ENCODE assay signal across 6 cellular contexts in the genomic region with DNA sequence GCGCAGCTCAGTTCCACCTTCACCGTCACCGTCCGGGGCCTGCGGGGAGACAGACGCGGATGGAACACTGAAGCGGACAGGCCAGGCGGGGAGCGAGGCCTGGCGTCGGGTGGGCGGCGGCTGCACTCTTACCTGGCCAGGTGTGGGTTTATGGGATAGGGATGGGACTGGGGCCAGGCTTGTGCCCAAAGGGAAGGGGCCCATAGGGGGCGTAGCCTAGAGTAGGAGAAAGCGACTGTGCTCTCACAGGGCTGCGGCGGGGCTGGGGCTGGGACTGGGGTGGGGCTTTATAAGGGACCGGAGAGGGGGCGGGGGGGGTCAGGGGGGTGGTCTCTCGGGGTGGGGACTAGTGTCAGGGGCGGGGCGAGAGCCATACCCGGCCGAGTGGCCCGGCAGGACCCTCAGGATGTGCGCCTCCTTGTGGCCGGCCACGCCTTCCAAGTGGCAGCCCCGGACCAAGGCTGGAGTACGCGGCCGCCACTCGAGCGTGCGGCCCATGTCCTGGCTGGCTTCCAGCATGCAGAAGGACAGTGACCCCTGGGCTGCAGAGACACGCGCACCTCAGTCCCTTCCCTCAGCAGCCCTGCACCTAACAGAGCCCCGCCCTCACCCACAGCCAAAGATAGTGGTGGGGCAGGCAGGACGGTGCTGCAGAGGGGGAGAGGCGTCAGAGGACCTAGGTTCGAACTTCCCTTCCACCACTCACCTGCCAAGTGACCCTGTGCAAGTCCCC. TPM values are rescaled to one million over a fixed set of nuclear protein-coding genes. Genes with fewer than 3 reads are reported as not detected.
A peak's percentile ranks its signal among the peaks of the same experiment; 100 is the strongest.
DNase-seq lines count a peak whose midpoint lies in the region; TF ChIP-seq lines count a peak whose summit lies in the region.

No MANE protein-coding gene starts in this region.

- H4K20me1 ChIP-seq in OCI-LY3 (ENCODE audit: insufficient read depth, low read length): no peaks in the 10 kb centered on the region

- peaks cover 3% of the 10 kb centered on the region; the same call in 1 of the 2 replicates for H3K4me1 ChIP-seq in BE2C
- no peaks in the 10 kb centered on the region for H3K4me1 ChIP-seq in OCI-LY3 (ENCODE audit: low read length)

- H3K9me3 ChIP-seq in BE2C: no peaks in the 10 kb centered on the region
- H3K9me3 ChIP-seq in OCI-LY3 (ENCODE audit: insufficient read depth, low read length): no peaks in the 10 kb centered on the region

- TF ChIP-seq CTCF in BE2C (IDR thresholded peaks at IDR 0.05; ENCODE audit: low read depth, low read length): peak; percentile 51
- peak; percentile 48 for TF ChIP-seq CTCF in OCI-LY3 (IDR thresholded peaks at IDR 0.05; ENCODE audit: low read depth, low read length)

- no peak overlapping the region for H3K4me3 ChIP-seq in BE2C (ENCODE audit: low read depth, low read length)
- peak overlapping the region; percentile 22; the same call in 1 of the 2 replicates for H3K4me3 ChIP-seq in OCI-LY3 (ENCODE audit: low read length)

- DNase-seq in BE2C (peak; percentile 74), iPS-NIHi7 (ENCODE audit: extremely low spot score) (peak; percentile 91), hepatic stellate cell (ENCODE audit: low spot score) (no peak)
- no peak for DNase-seq in effector CD8-positive, alpha-beta T cell (lab: John Stamatoyannopoulos, UW)
- no peak for DNase-seq in activated CD4-positive, alpha-beta T cell treated with anti-CD3 and anti-CD28 coated beads, Interleukin-2, amount 50 U/mL, for 4 hours

- no peaks in the 10 kb centered on the region for H3K36me3 ChIP-seq in BE2C
- no peaks in the 10 kb centered on the region for H3K36me3 ChIP-seq in OCI-LY3 (replicated peaks; ENCODE audit: low read depth, low read length)

- H3K79me2 ChIP-seq in OCI-LY3 (ENCODE audit: low read length): no peaks in the 10 kb centered on the region

- H3K27me3 ChIP-seq in BE2C (no peaks in the 10 kb centered on the region), OCI-LY3 (ENCODE audit: low read depth, low read length) (0 out of 2 replicates have a peak, but pooled peaks cover 3% of the 10 kb centered on the region)

- no peak overlapping the region for H2AFZ ChIP-seq in OCI-LY3 (ENCODE audit: low read depth, low read length)

- H3K27ac ChIP-seq in OCI-LY3 (ENCODE audit: low read length): no peak overlapping the region

- H3K9ac ChIP-seq in OCI-LY3 (ENCODE audit: low read length): no peak overlapping the region

- H3K4me2 ChIP-seq in OCI-LY3 (ENCODE audit: low read length): peak overlapping the region; percentile 27

RNA-seq across cellular contexts. Expression of gene FPGS, which starts 22.8 kb away (rescaled TPM):
- polyA plus RNA-seq in BE2C (2012; ENCODE audit: insufficient read depth, insufficient read length, low read depth): 75.4 TPM

RNA-seq across cellular contexts. Expression of gene ENG, which starts 29.0 kb away (rescaled TPM):
- polyA plus RNA-seq in BE2C (2012; ENCODE audit: insufficient read depth, insufficient read length, low read depth): 9.0 TPM

RNA-seq across cellular contexts. Expression of gene CDK9, which starts 39.7 kb away (rescaled TPM):
- polyA plus RNA-seq in BE2C (2012; ENCODE audit: insufficient read depth, insufficient read length, low read depth): 167 TPM

RNA-seq across cellular contexts. Expression of gene SH2D3C, which starts 47.0 kb away (rescaled TPM):
- 12.5 TPM for polyA plus RNA-seq in BE2C (2012; ENCODE audit: insufficient read depth, insufficient read length, low read depth)

RNA-seq across cellular contexts. Expression of gene AK1, which starts 52.0 kb away (rescaled TPM):
- polyA plus RNA-seq in BE2C (2012; ENCODE audit: insufficient read depth, insufficient read length, low read depth): 236 TPM

Comparison
In these comparisons a context has a peak if more than half of its experiments do, and no peak if none do; other contexts are left out.
1. DNase-seq: peak in BE2C (single experiment) and iPS-NIHi7 (single experiment); none in effector CD8-positive, alpha-beta T cell (single experiment), hepatic stellate cell (single experiment) and activated CD4-positive, alpha-beta T cell treated with anti-CD3 and anti-CD28 coated beads, Interleukin-2, amount 50 U/mL, for 4 hours (0 of 2).